9 cellular contexts compared by ENCODE assay signal in the genomic region with DNA sequence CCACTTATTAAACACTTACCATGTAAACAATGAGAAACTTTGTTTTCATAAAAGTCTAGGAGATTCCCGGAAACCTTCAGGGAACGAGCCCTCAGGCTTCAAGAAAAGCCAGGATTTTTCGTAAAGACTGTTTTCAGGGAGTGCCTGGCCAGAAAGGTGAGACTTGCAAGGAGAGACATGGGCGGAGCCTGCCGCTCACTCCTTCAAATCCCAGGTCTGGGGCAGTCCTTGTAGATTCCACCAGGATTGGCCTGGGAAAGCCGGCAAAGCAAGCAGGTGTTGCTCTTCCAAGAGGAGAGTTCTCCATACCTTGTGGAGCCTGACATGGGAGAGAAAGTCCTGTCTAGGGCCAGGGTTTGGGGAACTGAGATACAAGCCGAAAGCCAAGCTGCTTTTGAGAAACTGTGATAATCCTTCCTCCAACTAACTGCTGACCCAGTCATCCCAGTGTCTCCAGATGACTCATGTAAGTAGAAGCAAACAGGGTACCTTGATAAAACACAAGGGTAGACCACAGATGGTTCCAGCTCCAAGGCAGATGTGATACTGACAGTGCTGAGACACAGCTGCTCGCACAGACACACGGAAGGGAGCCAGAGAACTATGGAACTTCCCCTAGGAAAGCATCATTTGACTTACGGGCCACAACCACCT.
DNase-seq lines count a peak whose midpoint lies in the region; ATAC-seq and TF ChIP-seq lines count a peak whose summit lies in the region.
"Had no signal": no experiment of that assay in that cellular context is flagged by ENCODE, and none has a peak within 500 bp of the region (broad histone marks: within the 10 kb centered on the region; RNA-seq: fewer than 3 reads in every experiment).

No MANE protein-coding gene starts in this region.

- peaks cover 11% of the 10 kb centered on the region for H3K4me1 ChIP-seq in colonic mucosa

- CTCF ChIA-PET in AG04450 (lab: Charles Lee) = interaction anchor here (0.5 kb wide), 1 partner anchor 62 kb away, joined by 4 read pairs; no protein-coding TSS in a partner anchor

- ATAC-seq in GM19351 (IDR thresholded peaks at IDR 0.05; ENCODE audit: unreplicated experiment) (peak; percentile 71), HG03280 (IDR thresholded peaks at IDR 0.05; ENCODE audit: unreplicated experiment) (peak; percentile 42), GM21786 (IDR thresholded peaks at IDR 0.05; ENCODE audit: unreplicated experiment) (no peak)

- intact Hi-C loops in colonic mucosa (cut with DNase I) (no loop called here), lower leg skin (cut with DNase I; ENCODE audit: low total_unique reads) (no loop called here)

- H3K27me3 ChIP-seq in AG04450 (ENCODE audit: control insufficient read depth, insufficient read depth, low read length) = no peaks in the 10 kb centered on the region
- H3K27me3 ChIP-seq in colonic mucosa = no peaks in the 10 kb centered on the region
- H3K27me3 ChIP-seq: Peyer's patch had no signal

- H3K27ac ChIP-seq in AG04450 (ENCODE audit: low read depth, low read length) (peak overlapping the region; percentile 80), colonic mucosa (peak overlapping the region; percentile 6)

- 67 to 86% methylated on average over 10 of the region's 10 CpGs for WGBS in lower leg skin, 2 donors

- TF ChIP-seq POLR2A in lower leg skin (IDR thresholded peaks at IDR 0.05) = no peak

- TF ChIP-seq CTCF in AG04450 (IDR thresholded peaks at IDR 0.05; ENCODE audit: low read depth, low read length) (no peak), colonic mucosa (IDR thresholded peaks at IDR 0.05) (no peak), lower leg skin (IDR thresholded peaks at IDR 0.05) (no peak)

- H3K9me3 ChIP-seq in AG04450 (ENCODE audit: control insufficient read depth, insufficient read depth, low read length) (no peaks in the 10 kb centered on the region), colonic mucosa (no peaks in the 10 kb centered on the region)
- H3K9me3 ChIP-seq: Peyer's patch had no signal

- POLR2A ChIA-PET in AG04450 (lab: Yijun Ruan, JAX) = interaction anchor here (0.8 to 2.0 kb wide), 4 partner anchors 10 to 27 kb away, joined by 3 to 18 read pairs (median 6); no protein-coding TSS in a partner anchor

- DNase-seq in AG04450 (ENCODE audit: low read depth, low spot score) = peak; percentile 86
- DNase-seq in colonic mucosa = no peak
- DNase-seq in NCI-H1694 (lab: John Stamatoyannopoulos, UW) = no peak
- no peak for DNase-seq in lower leg skin (ENCODE audit: low spot score in 2 of 2)
- no peak for DNase-seq in Ammon's horn (ENCODE audit: low spot score)
- DNase-seq: Peyer's patch had no signal

- peaks cover 5% of the 10 kb centered on the region for H3K36me3 ChIP-seq in colonic mucosa

- H3K4me3 ChIP-seq in AG04450 (ENCODE audit: low read depth, low read length) (0 out of 2 replicates have a peak overlapping the region, but pooled peaks have one; percentile 8), colonic mucosa (no peak overlapping the region), lower leg skin (ENCODE audit: low read depth, poor library complexity, severe bottlenecking) (no peak overlapping the region)
- H3K4me3 ChIP-seq: Peyer's patch had no signal

- no peak overlapping the region for H3K9ac ChIP-seq in colonic mucosa (ENCODE audit: low read depth in 2 of 2, low read length in 2 of 2)
